Comparison of ENCODE assay signal across 9 cellular contexts in the genomic region with DNA sequence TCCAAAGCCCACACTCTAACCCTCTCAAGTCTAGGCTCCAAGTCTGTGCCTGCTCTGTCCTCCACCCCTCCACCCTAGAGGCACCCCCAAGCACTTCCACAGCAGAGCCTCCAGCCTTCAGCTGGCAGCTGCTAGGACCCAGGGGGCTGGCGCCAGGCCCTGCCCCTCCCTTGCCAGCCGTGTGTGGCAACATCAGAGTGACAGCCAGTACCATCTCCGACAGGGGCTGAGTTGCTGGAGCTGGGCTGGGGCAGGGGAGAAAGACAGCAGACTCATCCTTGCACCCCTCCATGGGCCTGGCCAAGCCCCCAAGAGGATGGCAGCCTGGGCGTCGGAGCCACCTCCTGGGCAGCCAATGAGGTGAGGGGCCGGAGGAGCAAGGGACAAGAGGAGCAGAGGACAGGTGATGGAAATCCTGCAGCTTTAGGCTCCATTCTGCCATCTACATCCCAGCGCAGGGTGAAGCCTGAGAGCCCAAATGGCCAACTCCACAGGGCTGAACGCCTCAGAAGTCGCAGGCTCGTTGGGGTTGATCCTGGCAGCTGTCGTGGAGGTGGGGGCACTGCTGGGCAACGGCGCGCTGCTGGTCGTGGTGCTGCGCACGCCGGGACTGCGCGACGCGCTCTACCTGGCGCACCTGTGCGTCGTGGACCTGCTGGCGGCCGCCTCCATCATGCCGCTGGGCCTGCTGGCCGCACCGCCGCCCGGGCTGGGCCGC. TPM values are rescaled to one million over a fixed set of nuclear protein-coding genes. Genes with fewer than 3 reads are reported as not detected.
DNase-seq lines count a peak whose midpoint lies in the region; ATAC-seq and TF ChIP-seq lines count a peak whose summit lies in the region.
"Had no signal": no experiment of that assay in that cellular context is flagged by ENCODE, and none has a peak within 500 bp of the region (broad histone marks: within the 10 kb centered on the region; RNA-seq: fewer than 3 reads in every experiment).

GPR62 (plus strand) TSS at position 207 of the 718 bp plus-strand sequence; CDS start at position 479, 272 bp downstream.

- H4K20me1 ChIP-seq in PC-9 (ENCODE audit: insufficient read depth) = no peaks in the 10 kb centered on the region

- no peaks in the 10 kb centered on the region for H3K9me3 ChIP-seq in PC-9 (ENCODE audit: insufficient read depth, low read depth)

- intact Hi-C loops in PC-9 (cut with micrococcal nuclease; ENCODE audit: unreplicated experiment) = no loop called here

- peak within 1 kb of the TSS; percentile 68 for H3K4me2 ChIP-seq in PC-9

- H3K27ac ChIP-seq in PC-9 = no peak within 1 kb of the TSS

- ATAC-seq in GM21515 (IDR thresholded peaks at IDR 0.05; ENCODE audit: unreplicated experiment) (no peak), HG03097 (IDR thresholded peaks at IDR 0.05; ENCODE audit: low FRiP score, unreplicated experiment) (no peak)

- CTCF ChIA-PET in PC-9 (lab: Charles Lee) = interaction anchor here (0.7 kb wide), 1 partner anchor 251 kb away, joined by 3 read pairs; no protein-coding TSS in a partner anchor

- no TSS peak for BruUV-seq in PC-9 (replicated peaks; lab: Mats Ljungman, UMichigan)

- H3K36me3 ChIP-seq in PC-9 (ENCODE audit: low read depth) = no peaks in the 10 kb centered on the region

- no peaks in the 10 kb centered on the region for H3K79me2 ChIP-seq in PC-9 (ENCODE audit: low read depth)

- H3K27me3 ChIP-seq in PC-9 (ENCODE audit: insufficient read depth, low read depth) = no peaks in the 10 kb centered on the region; the same call in 1 of the 2 replicates

- POLR2A ChIA-PET in PC-9 (lab: Charles Lee; ENCODE audit: unreplicated experiment) = no interaction called here

- H3F3A ChIP-seq in PC-9 (ENCODE audit: insufficient read depth, low read depth) = no peaks in the 10 kb centered on the region

- peak within 1 kb of the TSS; percentile 35; the same call in 1 of the 2 replicates for H3K4me3 ChIP-seq in PC-9

- DNase-seq in Ammon's horn (ENCODE audit: low spot score) (peak; percentile 94), PC-9 (no peak), globus pallidus (ENCODE audit: low spot score) (peak; percentile 95), nucleus accumbens (lab: John Stamatoyannopoulos, UW) (peak in 54 of 56 donors; percentile 31 to 92 (median 80)), dermis blood vessel endothelial cell (no peak)
- DNase-seq in activated effector memory CD4-positive, alpha-beta T cell treated with Interleukin-2 at 50 U/mL for 16 hours = no peak
- DNase-seq: NCI-H774 had no signal

- TF ChIP-seq CTCF in PC-9 (conservative IDR thresholded peaks at IDR 0.05) = no peak

- no peak within 1 kb of the TSS for H2AFZ ChIP-seq in PC-9

- peaks cover 4% of the 10 kb centered on the region; the same call in 1 of the 2 replicates for H3K4me1 ChIP-seq in PC-9 (replicated peaks; ENCODE audit: insufficient read depth)

- H3K9me2 ChIP-seq in PC-9 (ENCODE audit: insufficient read depth) = no peaks in the 10 kb centered on the region

RNA-seq across cellular contexts. Expression of gene GPR62, which starts in this region (rescaled TPM):
- total RNA-seq in PC-9 (2021) = not detected in 2 replicates
- not detected in 2 replicates for total RNA-seq in dermis blood vessel endothelial cell

Comparison
In these comparisons a context has a peak if more than half of its experiments do, and no peak if none do; other contexts are left out.
1. DNase-seq: peak in Ammon's horn (single experiment), globus pallidus (single experiment) and nucleus accumbens (54 of 56); none in PC-9 (0 of 2), dermis blood vessel endothelial cell (single experiment) and activated effector memory CD4-positive, alpha-beta T cell treated with Interleukin-2 at 50 U/mL for 16 hours (single experiment).